In the genomic region with DNA sequence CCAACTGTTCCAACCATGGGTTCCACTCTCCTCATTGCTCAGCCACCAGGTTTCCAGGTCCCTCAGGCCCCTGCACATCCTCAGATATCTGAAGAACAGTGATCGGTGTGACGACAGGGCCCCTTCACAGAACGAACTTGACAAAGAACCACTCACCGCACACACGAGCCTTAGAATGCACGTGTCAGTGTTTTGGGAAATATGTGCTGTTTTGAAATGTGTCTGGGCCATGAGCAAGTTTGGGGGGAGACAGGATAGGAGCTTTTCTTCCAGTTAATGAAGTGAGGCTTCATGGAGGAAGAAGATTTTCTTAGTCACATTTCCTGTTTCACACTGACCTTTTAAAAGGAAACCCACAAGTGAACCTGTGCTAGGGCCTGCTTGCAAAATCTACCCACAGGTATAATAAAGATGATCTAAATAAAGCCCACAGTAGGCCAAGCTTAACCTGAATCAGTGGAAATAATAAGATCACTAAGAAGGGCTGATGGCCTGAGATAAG, we compare ENCODE assay signal across 8 cellular contexts. TPM values are rescaled to one million over a fixed set of nuclear protein-coding genes. Genes with fewer than 3 reads are reported as not detected.
DNase-seq lines count a peak whose midpoint lies in the region; ATAC-seq and TF ChIP-seq lines count a peak whose summit lies in the region.

No MANE protein-coding gene starts in this region.

- TF ChIP-seq EP300 in upper lobe of left lung (IDR thresholded peaks at IDR 0.05) = peak in 1 of 4 donors; percentile 2

- DNase-seq in ELR (ENCODE audit: low read depth) = peak; percentile 33
- DNase-seq in activated CD4-positive, alpha-beta T cell treated with anti-CD3 and anti-CD28 coated beads for 48 hours = peak; percentile 57
- no peak for DNase-seq in hepatocyte (ENCODE audit: low spot score)
- peak in 1 of 2 donors; percentile 65 for DNase-seq in upper lobe of left lung
- no peak for DNase-seq in coronary artery (ENCODE audit: low spot score)
- DNase-seq in NCI-H1694 (lab: John Stamatoyannopoulos, UW) = no peak
- no peak for DNase-seq in NCI-H2029 (lab: John Stamatoyannopoulos, UW)

- no peaks in the 10 kb centered on the region for H3K9me3 ChIP-seq in hepatocyte (ENCODE audit: low read depth)
- no peaks in the 10 kb centered on the region for H3K9me3 ChIP-seq in upper lobe of left lung

- H3K4me3 ChIP-seq in hepatocyte = no peak overlapping the region
- H3K4me3 ChIP-seq in upper lobe of left lung = no peak overlapping the region
- no peak overlapping the region for H3K4me3 ChIP-seq in coronary artery

- WGBS in hepatocyte (ENCODE audit: low lambda C conversion rate, missing lambda C conversion rate) = 92% methylated on average over 6 of the region's 6 CpGs
- WGBS in upper lobe of left lung, 2 donors = 43 to 55% methylated on average over 6 of the region's 6 CpGs

- H3K27ac ChIP-seq in hepatocyte = peak overlapping the region; percentile 93
- H3K27ac ChIP-seq in upper lobe of left lung = peak overlapping the region; percentile 28 to 84 (median 74)
- peak overlapping the region in 1 of 2 donors; percentile 33 for H3K27ac ChIP-seq in coronary artery

- H3K79me2 ChIP-seq in hepatocyte = no peaks in the 10 kb centered on the region

- H3K27me3 ChIP-seq in hepatocyte (no peaks in the 10 kb centered on the region), upper lobe of left lung (no peaks in the 10 kb centered on the region)

- H2AFZ ChIP-seq in hepatocyte = no peak overlapping the region

- no peak for TF ChIP-seq POLR2A in upper lobe of left lung (IDR thresholded peaks at IDR 0.05)

- H3K4me2 ChIP-seq in hepatocyte = no peak overlapping the region

- ATAC-seq in HG03060 (IDR thresholded peaks at IDR 0.05; ENCODE audit: low read depth, unreplicated experiment) (peak; percentile 51), upper lobe of left lung (ENCODE audit: low FRiP score in 2 of 2) (peak; percentile 3 to 46)

- H3K36me3 ChIP-seq in hepatocyte (replicated peaks; ENCODE audit: insufficient read depth, low read depth) (no peaks in the 10 kb centered on the region), upper lobe of left lung (no peaks in the 10 kb centered on the region)

- H3K4me1 ChIP-seq in hepatocyte (ENCODE audit: insufficient read depth) (peaks cover 33% of the 10 kb centered on the region), upper lobe of left lung (peaks cover 34 to 42% (median 39%) of the 10 kb centered on the region in 4 donors)

- no peaks in the 10 kb centered on the region for H4K20me1 ChIP-seq in hepatocyte (ENCODE audit: insufficient read depth, poor library complexity, severe bottlenecking)

- TF ChIP-seq CTCF in hepatocyte (IDR thresholded peaks at IDR 0.05; ENCODE audit: poor library complexity) = no peak
- TF ChIP-seq CTCF in upper lobe of left lung (IDR thresholded peaks at IDR 0.05) = no peak
- TF ChIP-seq CTCF in coronary artery (IDR thresholded peaks at IDR 0.05) = no peak

- H3K9me2 ChIP-seq in hepatocyte (replicated peaks; ENCODE audit: insufficient read depth) = no peaks in the 10 kb centered on the region

RNA-seq across cellular contexts. Expression of a gene that starts 58.6 kb away (rescaled TPM):
- total RNA-seq in hepatocyte = 101 and 111 TPM in 2 replicates
- 345 and 404 TPM in 2 replicates for polyA plus RNA-seq in hepatocyte
- 100 to 1,000 TPM; 268 to 511 (median 385) TPM for total RNA-seq in upper lobe of left lung

Comparison
In these comparisons a context has a peak if more than half of its experiments do, and no peak if none do; other contexts are left out.
1. DNase-seq: peak in ELR (single experiment) and activated CD4-positive, alpha-beta T cell treated with anti-CD3 and anti-CD28 coated beads for 48 hours (single experiment); none in hepatocyte (single experiment), coronary artery (single experiment), NCI-H1694 (single experiment) and NCI-H2029 (single experiment).